ENCODE assay signal across 10 cellular contexts in the genomic region with DNA sequence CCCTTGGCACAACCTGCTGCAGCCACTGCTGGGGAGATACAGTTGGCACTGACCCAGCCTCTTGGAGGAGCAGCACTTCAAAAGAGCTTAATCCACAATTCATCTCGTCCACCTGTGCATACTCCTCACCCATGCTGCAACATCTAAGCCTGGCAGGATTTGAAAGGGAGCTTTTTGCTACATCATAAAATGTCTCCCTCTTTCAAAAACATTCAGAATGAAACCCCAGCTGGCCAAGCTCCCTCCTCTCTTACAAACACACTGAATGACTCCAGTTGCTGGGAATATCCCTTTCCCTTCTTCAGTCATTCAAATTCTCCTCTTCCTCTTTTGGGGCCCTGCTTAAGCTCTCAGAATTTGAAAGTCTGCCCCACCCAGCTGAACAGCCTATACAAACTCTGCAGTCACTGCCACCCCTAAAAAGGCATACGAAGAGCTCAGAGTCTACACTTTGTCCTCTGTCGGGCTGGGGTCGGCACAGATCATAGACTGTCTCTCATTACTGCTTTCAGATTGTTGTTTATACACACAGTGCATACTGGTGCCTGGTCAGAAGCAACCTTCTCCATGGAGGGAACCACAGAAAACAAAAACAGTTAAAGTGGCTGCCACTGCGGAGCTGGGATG. TPM values are rescaled to one million over a fixed set of nuclear protein-coding genes. Genes with fewer than 3 reads are reported as not detected.
DNase-seq lines count a peak whose midpoint lies in the region; ATAC-seq and TF ChIP-seq lines count a peak whose summit lies in the region.
"Had no signal": no experiment of that assay in that cellular context is flagged by ENCODE, and none has a peak within 500 bp of the region (broad histone marks: within the 10 kb centered on the region; RNA-seq: fewer than 3 reads in every experiment).

No MANE protein-coding gene starts in this region.

- H3K27me3 ChIP-seq in stomach = no peaks in the 10 kb centered on the region
- H3K27me3 ChIP-seq: sigmoid colon had no signal

- intact Hi-C loops in Right ventricle myocardium superior (cut with DNase I) = no loop called here
- intact Hi-C loops in Right ventricle myocardium inferior (cut with DNase I) = no loop called here
- intact Hi-C loops in stomach (cut with DNase I; ENCODE audit: low total_unique reads) = no loop called here

- H3K36me3 ChIP-seq in stomach = peaks cover 67 to 99% (median 97%) of the 10 kb centered on the region in 4 donors

- H3K27ac ChIP-seq in stomach = no peak overlapping the region

- no peak for TF ChIP-seq CTCF in stomach (IDR thresholded peaks at IDR 0.05)

- peak; percentile 8 for ATAC-seq in Right ventricle myocardium superior (ENCODE audit: poor library complexity)
- ATAC-seq in Right ventricle myocardium inferior = no peak
- ATAC-seq in GM21381 (IDR thresholded peaks at IDR 0.05; ENCODE audit: unreplicated experiment) = no peak
- ATAC-seq in GM18517 (IDR thresholded peaks at IDR 0.05; ENCODE audit: unreplicated experiment) = no peak
- no peak for ATAC-seq in HG03135 (IDR thresholded peaks at IDR 0.05; ENCODE audit: unreplicated experiment)

- H3K4me1 ChIP-seq in stomach = peaks cover 0 to 23% (median 11%) of the 10 kb centered on the region in 4 donors

- WGBS in stomach, 5 donors = 65 to 70% (median 69%) methylated on average over 5 of the region's 5 CpGs

- TF ChIP-seq EP300 in stomach (IDR thresholded peaks at IDR 0.05) = no peak

- TF ChIP-seq POLR2A in stomach (IDR thresholded peaks at IDR 0.05) = no peak

- no peaks in the 10 kb centered on the region for H3K9me3 ChIP-seq in stomach
- H3K9me3 ChIP-seq: sigmoid colon had no signal

- DNase-seq in Right ventricle myocardium superior (no peak), Right ventricle myocardium inferior (ENCODE audit: missing footprints) (no peak), MV-4-11 (lab: John Stamatoyannopoulos, UW) (peak; percentile 7), cerebellum (ENCODE audit: low spot score) (peak; percentile 29), stomach (peak; percentile 37)
- DNase-seq: NCI-H526, sigmoid colon had no signal

- no peak overlapping the region for H3K4me3 ChIP-seq in stomach
- H3K4me3 ChIP-seq: sigmoid colon had no signal

RNA-seq across cellular contexts. Expression of gene C5orf15, which starts 8.8 kb away (rescaled TPM):
- total RNA-seq in Right ventricle myocardium superior (34.8 TPM), Right ventricle myocardium inferior (34.1 TPM), cerebellum (35.7 TPM), stomach (10 to 100 TPM in 4 of 5 donors, 1 to 10 TPM in 1; 2.9 to 77.8 (median 31.2) TPM)
- 10 to 100 TPM; 16.9 to 18.2 (median 17.7) TPM for polyA plus RNA-seq in stomach

RNA-seq across cellular contexts. Expression of gene VDAC1, which starts 27.5 kb away (rescaled TPM):
- total RNA-seq in Right ventricle myocardium superior = 475 TPM
- 458 TPM for total RNA-seq in Right ventricle myocardium inferior
- total RNA-seq in cerebellum = 123 TPM
- total RNA-seq in stomach = 100 to 1,000 TPM in 3 of 5 donors, 10 to 100 TPM in 2; 55.8 to 307 (median 125) TPM
- polyA plus RNA-seq in stomach = 100 to 1,000 TPM; 134 to 267 (median 183) TPM

Comparison
In these comparisons a context has a peak if more than half of its experiments do, and no peak if none do; other contexts are left out.
1. DNase-seq: peak in MV-4-11 (single experiment), cerebellum (single experiment) and stomach (single experiment); none in Right ventricle myocardium superior (single experiment) and Right ventricle myocardium inferior (single experiment).